In genomic region chr17:74900208-74900607, GRCh38 we compare ENCODE assay signal across 10 cellular contexts. TPM values are rescaled to one million over a fixed set of nuclear protein-coding genes. Genes with fewer than 3 reads are reported as not detected.
"Had no signal": no experiment of that assay in that cellular context is flagged by ENCODE, and none has a peak within 500 bp of the region (broad histone marks: within the 10 kb centered on the region; RNA-seq: fewer than 3 reads in every experiment).

No MANE protein-coding gene starts in this region.

- H3K4me1 Mint-ChIP-seq: IgD-negative memory B cell had no signal

- H3K4me3 ChIP-seq: GM23338 had no signal

- ATAC-seq: GM23338, HepG2 had no signal

- DNase-seq: HCEC 1CT, KG1 had no signal

- FAIRE-seq: H1, H54, HepG2 had no signal

- H3K36me3 Mint-ChIP-seq: IgD-negative memory B cell had no signal

- H3K9me3 Mint-ChIP-seq: GM23338, H9 had no signal

- H3K4me3 Mint-ChIP-seq: GM23338, H9, IgD-negative memory B cell had no signal

- H3K27ac ChIP-seq: HL-60 had no signal

- H3K27ac Mint-ChIP-seq: GM23338 had no signal

RNA-seq across cellular contexts. Expression of gene FADS6, which starts 6.8 kb away (rescaled TPM):
- total RNA-seq: HT1080 had no signal

RNA-seq across cellular contexts. Expression of gene USH1G, which starts 22.8 kb away (rescaled TPM):
- total RNA-seq: HT1080 had no signal

RNA-seq across cellular contexts. Expression of gene OTOP2, which starts 23.9 kb away (rescaled TPM):
- total RNA-seq: GM23338, H1, HepG2, HT1080 had no signal

RNA-seq across cellular contexts. Expression of gene OTOP3, which starts 35.5 kb away (rescaled TPM):
- total RNA-seq: GM23338, H1, H9, HepG2, HT1080 had no signal
